ENCODE assay signal across 28 cellular contexts in the genomic region with DNA sequence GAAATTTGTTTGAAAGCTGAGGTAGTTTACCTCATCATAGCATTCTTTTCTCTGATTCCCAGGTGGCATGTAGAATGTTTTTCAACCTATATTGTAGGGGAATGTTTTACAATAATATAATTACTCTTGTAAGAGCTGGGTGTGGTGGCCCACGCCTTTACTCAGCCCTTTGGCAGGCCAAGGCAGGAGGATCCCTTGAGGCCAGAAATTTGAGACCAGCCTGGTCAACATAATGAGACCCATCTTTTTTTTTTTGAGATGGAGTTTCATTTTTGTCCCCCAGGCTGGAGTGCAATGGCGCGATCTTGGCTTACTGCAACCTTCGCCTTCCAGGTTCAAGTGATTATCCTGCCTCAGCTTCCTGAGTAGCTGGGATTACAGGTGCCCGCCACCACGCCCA.
"Had no signal": no experiment of that assay in that cellular context is flagged by ENCODE, and none has a peak within 500 bp of the region (broad histone marks: within the 10 kb centered on the region; RNA-seq: fewer than 3 reads in every experiment).

No MANE protein-coding gene starts in this region.

- H3K27ac Mint-ChIP-seq: activated B cell treated with CpG ODN at 0.5 μM for 24 hours, mesothelial cell of epicardium, T-helper 17 cell had no signal

- H3K4me3 Mint-ChIP-seq: activated B cell treated with CpG ODN at 0.5 μM for 24 hours; activated CD4-positive, alpha-beta T cell treated with anti-CD3 and anti-CD28 coated beads for 36 hours; dendritic cell treated with granulocyte-macrophage colony-stimulating factor and Interleukin-4, amounts not matched to agents 40 ng/mL and 50 ng/mL, for 4 days; mesothelial cell of epicardium; T-helper 17 cell had no signal

- H3K9me3 Mint-ChIP-seq: activated B cell treated with CpG ODN at 0.5 μM for 24 hours; activated naive CD4-positive, alpha-beta T cell treated with anti-CD3 and anti-CD28 coated beads, Interleukin-2, amount 10 ng/mL, durations not matched to agents 7 days and 5 days; activated naive CD8-positive, alpha-beta T cell treated with anti-CD3 and anti-CD28 coated beads, Interleukin-2, amount 50 U/mL, for 24 hours; dendritic cell treated with granulocyte-macrophage colony-stimulating factor and Interleukin-4, amounts not matched to agents 40 ng/mL and 50 ng/mL, for 4 days; immature natural killer cell; mesothelial cell of epicardium; natural killer cell had no signal

- ATAC-seq: activated CD4-positive, alpha-beta T cell treated with anti-CD3 and anti-CD28 coated beads for 36 hours; activated naive CD8-positive, alpha-beta T cell treated with anti-CD3 and anti-CD28 coated beads, Interleukin-2, amount 50 U/mL, for 24 hours; body of pancreas; natural killer cell; T-helper 17 cell had no signal

- DNase-seq: activated B cell treated with CpG ODN at 0.5 μM for 24 hours; activated CD4-positive, alpha-beta T cell treated with anti-CD3 and anti-CD28 coated beads for 36 hours; activated CD4-positive, alpha-beta T cell treated with anti-CD3 and anti-CD28 coated beads, Interleukin-2, amount 50 U/mL, for 4 hours; activated CD8-positive, alpha-beta memory T cell treated with anti-CD3 and anti-CD28 coated beads for 24 hours; activated effector memory CD4-positive, alpha-beta T cell treated with anti-CD3 and anti-CD28 coated beads, Interleukin-2, amount 50 U/mL, for 16 hours; activated naive CD4-positive, alpha-beta T cell treated with anti-CD3 and anti-CD28 coated beads, Interleukin-2, amount 10 ng/mL, durations not matched to agents 7 days and 5 days; activated naive CD8-positive, alpha-beta T cell treated with anti-CD3 and anti-CD28 coated beads, Interleukin-2, amount 50 U/mL, for 24 hours; anterior cingulate cortex; body of pancreas; caudate nucleus; effector CD4-positive, alpha-beta T cell; erythroblast; glutamatergic neuron; immature natural killer cell; left ventricle myocardium inferior; natural killer cell; ovary; spleen; stimulated activated CD4-positive, alpha-beta T cell treated with anti-CD3 and anti-CD28 coated beads, Interleukin-4, amount 100 ng/mL, for 1 hour; stimulated activated naive CD4-positive, alpha-beta T cell; T-helper 17 cell; testis; upper lobe of left lung had no signal

- H3K27me3 Mint-ChIP-seq: activated B cell treated with CpG ODN at 0.5 μM for 24 hours; activated CD4-positive, alpha-beta T cell treated with anti-CD3 and anti-CD28 coated beads for 36 hours; activated naive CD4-positive, alpha-beta T cell treated with anti-CD3 and anti-CD28 coated beads, Interleukin-2, amount 10 ng/mL, durations not matched to agents 7 days and 5 days; activated naive CD8-positive, alpha-beta T cell treated with anti-CD3 and anti-CD28 coated beads, Interleukin-2, amount 50 U/mL, for 24 hours; dendritic cell treated with granulocyte-macrophage colony-stimulating factor and Interleukin-4, amounts not matched to agents 40 ng/mL and 50 ng/mL, for 4 days; T-helper 17 cell had no signal

- H3K27ac ChIP-seq: body of pancreas, hepatocyte, left ventricle myocardium inferior, neutrophil, ovary, prostate gland, spleen, testis, upper lobe of left lung had no signal

- H3K36me3 ChIP-seq: ovary had no signal

- H3K9me3 ChIP-seq: body of pancreas, left ventricle myocardium inferior, neutrophil, ovary, prostate gland, spleen, testis, upper lobe of left lung had no signal

- H3K4me3 ChIP-seq: body of pancreas, hepatocyte, left ventricle myocardium inferior, ovary, prostate gland, spleen, testis, upper lobe of left lung had no signal
